In the genomic region with DNA sequence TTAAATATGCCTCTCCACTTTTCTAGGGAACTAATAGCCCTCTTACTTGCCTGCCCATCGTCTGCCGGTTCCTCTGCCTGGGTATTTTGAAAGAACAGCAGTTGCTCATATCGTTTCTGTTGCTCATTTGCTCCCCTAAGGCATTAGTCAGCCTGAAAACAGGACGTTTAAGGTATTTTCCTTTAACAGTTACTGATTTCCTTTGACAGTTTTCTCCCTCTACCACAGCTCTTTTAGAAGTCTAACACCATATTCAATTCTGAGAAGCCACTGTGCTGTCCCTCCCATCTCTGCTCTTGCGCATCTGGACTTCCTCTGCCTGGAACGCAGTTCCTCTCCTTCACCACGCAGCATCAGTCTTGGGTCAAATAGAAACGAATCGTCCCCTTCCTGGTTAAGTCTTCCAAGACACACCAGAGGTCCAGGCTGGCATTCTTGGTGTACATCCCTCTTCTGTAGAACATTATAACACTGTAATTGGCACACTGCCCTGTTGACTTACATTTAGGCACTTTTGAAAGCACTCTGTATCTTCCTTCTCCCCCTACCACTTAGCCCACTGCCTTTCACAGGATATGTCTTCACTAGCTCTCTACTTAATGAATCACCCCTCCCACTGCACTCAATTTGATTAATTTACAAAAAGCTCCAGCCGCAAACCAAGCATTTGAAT, we compare ENCODE assay signal across 8 cellular contexts.
A peak's percentile ranks its signal among the peaks of the same experiment; 100 is the strongest.
DNase-seq lines count a peak whose midpoint lies in the region; ATAC-seq and TF ChIP-seq lines count a peak whose summit lies in the region.

No MANE protein-coding gene starts in this region.

- peaks cover 7% of the 10 kb centered on the region for H3K9me3 Mint-ChIP-seq in activated naive CD8-positive, alpha-beta T cell treated with anti-CD3 and anti-CD28 coated beads, Interleukin-2, amount 50 U/mL, for 24 hours

- DNase-seq in AG09319 (ENCODE audit: extremely low read depth, low read depth) (peak; percentile 51), SKM-1 (lab: John Stamatoyannopoulos, UW; ENCODE audit: unreplicated experiment) (peak; percentile 82), heart right ventricle (peak; percentile 29 to 76), NCI-H1930 (lab: John Stamatoyannopoulos, UW) (no peak)
- peak; percentile 64 for DNase-seq in activated naive CD8-positive, alpha-beta T cell treated with anti-CD3 and anti-CD28 coated beads, Interleukin-2, amount 50 U/mL, for 24 hours
- peak; percentile 43 to 52 for DNase-seq in stimulated activated CD4-positive, alpha-beta T cell treated with anti-CD3 and anti-CD28 coated beads, Interleukin-12 subunit alpha, Interleukin-12 subunit beta, amount 100 ng/mL, for 24 hours (ENCODE audit: low read depth in 2 of 2)

- H3K4me3 ChIP-seq in heart right ventricle, result peak overlapping the region; percentile 31 to 57 (median 49)

- H3K9me3 ChIP-seq in heart right ventricle, result peaks cover 0 to 20% (median 0%) of the 10 kb centered on the region in 11 donors

- 31 to 45% methylated on average over 10 of the region's 10 CpGs for WGBS in heart right ventricle, 2 donors

- H3K27me3 Mint-ChIP-seq in activated naive CD8-positive, alpha-beta T cell treated with anti-CD3 and anti-CD28 coated beads, Interleukin-2, amount 50 U/mL, for 24 hours, result no peaks in the 10 kb centered on the region

- peaks cover 0 to 34% (median 0%) of the 10 kb centered on the region in 9 donors for H3K36me3 ChIP-seq in heart right ventricle

- H3K27ac ChIP-seq in heart right ventricle, result peak overlapping the region; percentile 73 to 93 (median 88)

- H3K27ac Mint-ChIP-seq in activated naive CD8-positive, alpha-beta T cell treated with anti-CD3 and anti-CD28 coated beads, Interleukin-2, amount 50 U/mL, for 24 hours, result peak overlapping the region; percentile 99

- intact Hi-C loops in heart right ventricle (cut with DNase I), result loop anchor here in 6 of 10 donors (5.0 to 10.0 kb wide), 4 partner anchors 39 to 57 kb away; no protein-coding TSS in a partner anchor

- TF ChIP-seq CTCF in AG09319 (IDR thresholded peaks at IDR 0.05; ENCODE audit: low read depth, low read length) (peak; percentile 45), heart right ventricle (IDR thresholded peaks at IDR 0.05) (peak in 5 of 9 donors; percentile 15 to 40 (median 25))

- H3K36me3 Mint-ChIP-seq in activated naive CD8-positive, alpha-beta T cell treated with anti-CD3 and anti-CD28 coated beads, Interleukin-2, amount 50 U/mL, for 24 hours (ENCODE audit: low read depth), result peaks cover 43% of the 10 kb centered on the region

- H3K4me1 ChIP-seq in heart right ventricle, result peaks cover 0 to 37% (median 23%) of the 10 kb centered on the region in 9 donors

- peak; percentile 94 for ATAC-seq in GM19035 (IDR thresholded peaks at IDR 0.05; ENCODE audit: unreplicated experiment)
- ATAC-seq in HG03342 (IDR thresholded peaks at IDR 0.05; ENCODE audit: unreplicated experiment), result peak; percentile 94
- ATAC-seq in activated naive CD8-positive, alpha-beta T cell treated with anti-CD3 and anti-CD28 coated beads, Interleukin-2, amount 50 U/mL, for 24 hours, result peak; percentile 95
- ATAC-seq in heart right ventricle, result peak; percentile 80 to 93 (median 92)

- peak overlapping the region; percentile 91 for H3K4me3 Mint-ChIP-seq in activated naive CD8-positive, alpha-beta T cell treated with anti-CD3 and anti-CD28 coated beads, Interleukin-2, amount 50 U/mL, for 24 hours

- H3K27me3 ChIP-seq in heart right ventricle, result no peaks in the 10 kb centered on the region

- peaks cover 46% of the 10 kb centered on the region for H3K4me1 Mint-ChIP-seq in activated naive CD8-positive, alpha-beta T cell treated with anti-CD3 and anti-CD28 coated beads, Interleukin-2, amount 50 U/mL, for 24 hours

Comparison
In these comparisons a context has a peak if more than half of its experiments do, and no peak if none do; other contexts are left out.
1. DNase-seq: peak in AG09319 (single experiment), SKM-1 (single experiment), activated naive CD8-positive, alpha-beta T cell treated with anti-CD3 and anti-CD28 coated beads, Interleukin-2, amount 50 U/mL, for 24 hours (single experiment), heart right ventricle (2 of 2) and stimulated activated CD4-positive, alpha-beta T cell treated with anti-CD3 and anti-CD28 coated beads, Interleukin-12 subunit alpha, Interleukin-12 subunit beta, amount 100 ng/mL, for 24 hours (2 of 2); none in NCI-H1930 (0 of 2).
2. Peak in every context shown above with its lines, with median percentiles within 50 percentile points of each other: ATAC-seq.